In genomic region chr12:7060353-7060954, GRCh38 we compare ENCODE assay signal across 8 cellular contexts. TPM values are rescaled to one million over a fixed set of nuclear protein-coding genes. Genes with fewer than 3 reads are reported as not detected.
A peak's percentile ranks its signal among the peaks of the same experiment; 100 is the strongest.
DNase-seq lines count a peak whose midpoint lies in the region; ATAC-seq, FAIRE-seq and TF ChIP-seq lines count a peak whose summit lies in the region.

TSS of gene C1S (plus strand) at chr12:7060718. CDS start at chr12:7061913, 1,195 bp downstream.

- no peak within 1 kb of the TSS for H3K27ac ChIP-seq in brain microvascular endothelial cell
- H3K27ac ChIP-seq in small intestine (ENCODE audit: low read depth in 1 of 2, low read length in 1 of 2) = peak within 1 kb of the TSS in 1 of 2 donors; percentile 70

- H3K4me1 ChIP-seq in small intestine (ENCODE audit: control insufficient read depth in 2 of 2, insufficient read depth in 1 of 2, low read depth in 1 of 2, low read length in 1 of 2) = peaks cover 0 to 4% of the 10 kb centered on the region in 2 donors

- 44 to 65% (median 61%) methylated on average over 10 of the region's 10 CpGs for WGBS in small intestine, 3 donors

- no peaks in the 10 kb centered on the region for H3K36me3 ChIP-seq in brain microvascular endothelial cell (replicated peaks)
- no peaks in the 10 kb centered on the region for H3K36me3 ChIP-seq in small intestine (ENCODE audit: control insufficient read depth in 2 of 2, insufficient read depth in 2 of 2, low read length in 2 of 2)

- H3K9me3 ChIP-seq in small intestine (ENCODE audit: control insufficient read depth, low read depth) = no peaks in the 10 kb centered on the region

- in situ Hi-C loops in brain microvascular endothelial cell (cut with HindIII; ENCODE audit: low pct_ligation_motif_present, low sequenced_read_pairs) = no loop called here
- in situ Hi-C loops in GM13977 (cut with MboI; ENCODE audit: low pct_unique_long_range_greater_than_20kb, low sequenced_read_pairs, unreplicated experiment) = no loop called here

- DNase-seq in HS-5 (ENCODE audit: low read depth) (peak; percentile 93), brain microvascular endothelial cell (peak; percentile 90), iris pigment epithelial cell (ENCODE audit: low read depth) (peak; percentile 95), small intestine (peak; percentile 14), GM13977 (ENCODE audit: low spot score) (no peak)
- no peak for DNase-seq in stimulated activated CD4-positive, alpha-beta T cell treated with anti-CD3 and anti-CD28 coated beads, Interleukin-15, amount 100 ng/mL, for 24 hours

- TF ChIP-seq CTCF in brain microvascular endothelial cell (IDR thresholded peaks at IDR 0.05; ENCODE audit: low read depth, low read length, missing control alignments) = peak; percentile 95
- no peak for TF ChIP-seq CTCF in GM13977 (IDR thresholded peaks at IDR 0.05; ENCODE audit: extremely low read depth, insufficient read depth, missing control alignments)

- FAIRE-seq in small intestine (lab: Jason Lieb, UNC) = no peak

- ATAC-seq in GM18907 (IDR thresholded peaks at IDR 0.05; ENCODE audit: unreplicated experiment) = no peak
- ATAC-seq in GM18519 (IDR thresholded peaks at IDR 0.05; ENCODE audit: low FRiP score, unreplicated experiment) = no peak

- H3K4me3 ChIP-seq in brain microvascular endothelial cell (ENCODE audit: low read depth, low read length) = peak within 1 kb of the TSS; percentile 27
- H3K4me3 ChIP-seq in small intestine (ENCODE audit: low read depth in 1 of 2, low read length in 2 of 2) = no peak within 1 kb of the TSS

- no peaks in the 10 kb centered on the region for H3K27me3 ChIP-seq in brain microvascular endothelial cell (replicated peaks)
- no peaks in the 10 kb centered on the region for H3K27me3 ChIP-seq in small intestine (ENCODE audit: control insufficient read depth in 2 of 2, insufficient read depth in 2 of 2, low read length in 2 of 2)

RNA-seq across cellular contexts. Expression of gene C1S, which starts in this region (rescaled TPM):
- polyA plus RNA-seq in small intestine = 100 to 1,000 TPM in 1 of 3 donors, 10 to 100 TPM in 1, 1 to 10 TPM in 1; 4.7 to 196 (median 17.6) TPM

Comparison
In these comparisons a context has a peak if more than half of its experiments do, and no peak if none do; other contexts are left out.
1. DNase-seq: peak in HS-5 (single experiment), brain microvascular endothelial cell (single experiment), iris pigment epithelial cell (single experiment) and small intestine (single experiment); none in GM13977 (single experiment) and stimulated activated CD4-positive, alpha-beta T cell treated with anti-CD3 and anti-CD28 coated beads, Interleukin-15, amount 100 ng/mL, for 24 hours (single experiment).